7 cellular contexts compared by ENCODE assay signal in genomic region chr10:110530131-110530831, GRCh38. TPM values are rescaled to one million over a fixed set of nuclear protein-coding genes. Genes with fewer than 3 reads are reported as not detected.
DNase-seq lines count a peak whose midpoint lies in the region; ATAC-seq, FAIRE-seq and TF ChIP-seq lines count a peak whose summit lies in the region.

No MANE protein-coding gene starts in this region.

- H3K4me1 ChIP-seq in neural progenitor cell, result peaks cover 19% of the 10 kb centered on the region

- DNase-seq in GM12891 (ENCODE audit: insufficient read length, low spot score) (no peak), RWPE1 (ENCODE audit: low spot score) (peak; percentile 85), neural progenitor cell (ENCODE audit: low spot score) (peak; percentile 73), NCI-H446 (lab: John Stamatoyannopoulos, UW) (no peak), KG1 (lab: John Stamatoyannopoulos, UW) (no peak), OCI-M1 (lab: John Stamatoyannopoulos, UW) (no peak)

- no peaks in the 10 kb centered on the region for H3K79me2 ChIP-seq in neural progenitor cell (ENCODE audit: low read depth)

- H3K27me3 ChIP-seq in neural progenitor cell, result no peaks in the 10 kb centered on the region

- H3K27ac ChIP-seq in RWPE1, result peak overlapping the region; percentile 65
- no peak overlapping the region for H3K27ac ChIP-seq in neural progenitor cell

- H3K9me3 Mint-ChIP-seq in neural progenitor cell, result no peaks in the 10 kb centered on the region

- TF ChIP-seq POLR2A in GM12891 (IDR thresholded peaks at IDR 0.05; ENCODE audit: low read depth, low read length), result no peak

- no peak overlapping the region for H3K27ac Mint-ChIP-seq in neural progenitor cell

- no peaks in the 10 kb centered on the region for H3K36me3 ChIP-seq in neural progenitor cell

- peak overlapping the region; percentile 81 for H3K4me2 ChIP-seq in neural progenitor cell

- POLR2A ChIA-PET in RWPE1 (lab: Yijun Ruan, JAX; ENCODE audit: low non-redundant PET), result no interaction called here

- H3K9me3 ChIP-seq in neural progenitor cell (ENCODE audit: low read depth), result no peaks in the 10 kb centered on the region

- peaks cover 4% of the 10 kb centered on the region for H3K27me3 Mint-ChIP-seq in neural progenitor cell (ENCODE audit: insufficient read depth, low read depth)

- H3K9ac ChIP-seq in neural progenitor cell, result no peak overlapping the region

- no peaks in the 10 kb centered on the region for H4K20me1 ChIP-seq in neural progenitor cell (ENCODE audit: low read depth)

- H3K4me3 ChIP-seq in neural progenitor cell, result peak overlapping the region; percentile 47

- peak; percentile 28 for FAIRE-seq in GM12891 (lab: Jason Lieb, UNC)

- no peak overlapping the region for H3K4me3 Mint-ChIP-seq in neural progenitor cell

- CTCF ChIA-PET in RWPE1 (lab: Yijun Ruan, JAX), result interaction anchor here (0.8 to 1.0 kb wide), 2 partner anchors 11 to 177 kb away, joined by 3 read pairs; no protein-coding TSS in a partner anchor

- peak; percentile 75 for ATAC-seq in esophagus mucosa

- no peak for TF ChIP-seq CTCF in RWPE1 (conservative IDR thresholded peaks at IDR 0.05; ENCODE audit: low read depth)
- TF ChIP-seq CTCF in neural progenitor cell (IDR thresholded peaks at IDR 0.05), result no peak

- H3K4me1 Mint-ChIP-seq in neural progenitor cell, result peaks cover 24% of the 10 kb centered on the region

- peak overlapping the region; percentile 86 for H2AFZ ChIP-seq in neural progenitor cell (replicated peaks)

- peaks cover 10% of the 10 kb centered on the region for H3F3A ChIP-seq in neural progenitor cell (ENCODE audit: low read depth)

- no peaks in the 10 kb centered on the region for H3K36me3 Mint-ChIP-seq in neural progenitor cell

TF ChIP-seq in GM12891, 5 proteins besides CTCF, POLR2A, EP300 and RAD21:
- TF ChIP-seq POLR2AphosphoS5 (IDR thresholded peaks at IDR 0.05; ENCODE audit: low read depth, low read length), result no peak
- TF ChIP-seq PAX5 (IDR thresholded peaks at IDR 0.05; ENCODE audit: insufficient read depth, low read length, severe bottlenecking), result no peak
- no peak for TF ChIP-seq SPI1 (IDR thresholded peaks at IDR 0.05; ENCODE audit: low read depth, low read length)
- no peak for TF ChIP-seq POU2F2 (IDR thresholded peaks at IDR 0.05; ENCODE audit: low read depth, low read length)
- TF ChIP-seq TAF1 (IDR thresholded peaks at IDR 0.05; ENCODE audit: low read depth, low read length), result no peak

RNA-seq across cellular contexts. Expression of gene DUSP5, which starts 32.6 kb away (rescaled TPM):
- polyA plus RNA-seq in GM12891 (2012; ENCODE audit: low read depth, missing spikeins), result 60.6 TPM
- 26.8 TPM for total RNA-seq in esophagus mucosa
- total RNA-seq in neural progenitor cell (ENCODE audit: low replicate concordance), result 0.34 and 1.5 TPM in 2 replicates

RNA-seq across cellular contexts. Expression of gene SMC3, which starts 37.2 kb away (rescaled TPM):
- 30.3 TPM for polyA plus RNA-seq in GM12891 (2012; ENCODE audit: low read depth, missing spikeins)
- total RNA-seq in esophagus mucosa (23.9 TPM), neural progenitor cell (ENCODE audit: low replicate concordance) (72.0 and 109 TPM in 2 replicates)

Comparison
In these comparisons a context has a peak if more than half of its experiments do, and no peak if none do; other contexts are left out.
1. DNase-seq: peak in RWPE1 (single experiment) and neural progenitor cell (single experiment); none in GM12891 (single experiment), NCI-H446 (0 of 2), KG1 (single experiment) and OCI-M1 (single experiment).
2. RNA of gene DUSP5, which starts 32.6 kb away (total RNA-seq): 26.8 TPM in esophagus mucosa (single experiment); 0.34 to 1.5 TPM in neural progenitor cell; every median in the first group is over 10 times any median in the second.